11 cellular contexts compared by ENCODE assay signal in the genomic region with DNA sequence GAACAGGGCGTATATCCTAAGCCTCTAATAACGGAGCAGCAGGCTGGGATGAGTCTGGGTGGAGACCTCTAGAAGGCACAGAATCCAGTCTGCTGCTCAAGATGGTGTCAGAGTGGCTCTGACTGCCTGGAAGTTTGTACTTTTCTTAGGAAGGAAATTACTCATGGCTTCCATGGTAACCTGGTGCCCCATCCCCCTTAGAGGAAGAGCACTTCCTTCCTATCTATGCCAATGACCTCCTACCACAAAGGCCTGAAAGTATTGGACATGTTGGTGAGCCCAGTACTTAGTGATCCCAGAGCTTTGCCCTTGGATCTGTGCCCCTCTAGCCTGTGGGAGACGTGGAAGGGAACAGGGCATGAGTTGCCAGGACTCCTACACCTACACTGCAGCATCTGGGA. TPM values are rescaled to one million over a fixed set of nuclear protein-coding genes. Genes with fewer than 3 reads are reported as not detected.
DNase-seq lines count a peak whose midpoint lies in the region; ATAC-seq and TF ChIP-seq lines count a peak whose summit lies in the region.
"Had no signal": no experiment of that assay in that cellular context is flagged by ENCODE, and none has a peak within 500 bp of the region (broad histone marks: within the 10 kb centered on the region; RNA-seq: fewer than 3 reads in every experiment).

No MANE protein-coding gene starts in this region.

- no peaks in the 10 kb centered on the region for H3K9me3 ChIP-seq in heart right ventricle
- H3K9me3 ChIP-seq in upper lobe of left lung = no peaks in the 10 kb centered on the region
- H3K9me3 ChIP-seq: SK-N-SH had no signal

- H3K4me3 ChIP-seq in heart right ventricle = peak overlapping the region in 1 of 10 donors; percentile 65
- H3K4me3 ChIP-seq in upper lobe of left lung = peak overlapping the region in 2 of 4 donors; percentile 45 to 47

- peak overlapping the region; percentile 98 for H3K27ac Mint-ChIP-seq in activated CD8-positive, alpha-beta T cell treated with anti-CD3 and anti-CD28 coated beads for 36 hours

- H3K36me3 ChIP-seq in heart right ventricle = peaks cover 0 to 22% (median 0%) of the 10 kb centered on the region in 9 donors
- no peaks in the 10 kb centered on the region for H3K36me3 ChIP-seq in upper lobe of left lung

- TF ChIP-seq EP300 in upper lobe of left lung (IDR thresholded peaks at IDR 0.05) = peak in 3 of 4 donors; percentile 58 to 97 (median 85)

- TF ChIP-seq POLR2A in upper lobe of left lung (IDR thresholded peaks at IDR 0.05) = no peak

- no peaks in the 10 kb centered on the region for H3K9me3 Mint-ChIP-seq in activated CD8-positive, alpha-beta T cell treated with anti-CD3 and anti-CD28 coated beads for 36 hours

- peak overlapping the region; percentile 90 for H3K4me3 Mint-ChIP-seq in activated CD8-positive, alpha-beta T cell treated with anti-CD3 and anti-CD28 coated beads for 36 hours

- DNase-seq in heart right ventricle (no peak), cardiac septum (ENCODE audit: low spot score) (no peak), left ventricle myocardium superior (no peak), upper lobe of left lung (peak in 1 of 2 donors; percentile 42), iPS-NIHi7 (ENCODE audit: extremely low spot score) (no peak)
- DNase-seq in activated CD8-positive, alpha-beta T cell treated with anti-CD3 and anti-CD28 coated beads for 36 hours = no peak
- DNase-seq: NCI-H1417 treated with DMSO at 0.1 percent for 48 hours, SK-N-SH had no signal

- H3K27me3 ChIP-seq in heart right ventricle (peaks cover 0 to 17% (median 0%) of the 10 kb centered on the region in 7 donors), upper lobe of left lung (no peaks in the 10 kb centered on the region)

- H3K36me3 Mint-ChIP-seq in activated CD8-positive, alpha-beta T cell treated with anti-CD3 and anti-CD28 coated beads for 36 hours (ENCODE audit: low read depth) = peaks cover 54% of the 10 kb centered on the region

- ATAC-seq in heart right ventricle = peak in 6 of 8 donors; percentile 26 to 74 (median 46)
- ATAC-seq in activated CD8-positive, alpha-beta T cell treated with anti-CD3 and anti-CD28 coated beads for 36 hours = no peak
- ATAC-seq in left ventricle myocardium superior = peak; percentile 33
- peak; percentile 33 to 71 for ATAC-seq in upper lobe of left lung (ENCODE audit: low FRiP score in 2 of 2)
- ATAC-seq in GM21515 (IDR thresholded peaks at IDR 0.05; ENCODE audit: unreplicated experiment) = no peak
- no peak for ATAC-seq in HG02973 (IDR thresholded peaks at IDR 0.05; ENCODE audit: unreplicated experiment)

- POLR2A ChIA-PET in activated CD8-positive, alpha-beta T cell treated with anti-CD3 and anti-CD28 coated beads for 36 hours (lab: Charles Lee) = interaction anchor here (0.9 to 12.4 kb wide), 8 partner anchors 10 to 265 kb away, joined by 3 to 117 read pairs (median 4); a partner anchor contains a TSS

- intact Hi-C loops in heart right ventricle (cut with DNase I) = no loop called here
- intact Hi-C loops in cardiac septum (cut with DNase I) = no loop called here
- intact Hi-C loops in activated CD8-positive, alpha-beta T cell treated with anti-CD3 and anti-CD28 coated beads for 36 hours (cut with micrococcal nuclease) = loop anchor here (2.0 kb wide), 1 partner anchor 19 kb away; no protein-coding TSS in a partner anchor
- intact Hi-C loops in left ventricle myocardium superior (cut with micrococcal nuclease) = no loop called here

- no peaks in the 10 kb centered on the region for H3K27me3 Mint-ChIP-seq in activated CD8-positive, alpha-beta T cell treated with anti-CD3 and anti-CD28 coated beads for 36 hours

- TF ChIP-seq CTCF in heart right ventricle (IDR thresholded peaks at IDR 0.05) (no peak), upper lobe of left lung (IDR thresholded peaks at IDR 0.05) (no peak)
- no peak for TF ChIP-seq CTCF in activated CD8-positive, alpha-beta T cell treated with anti-CD3 and anti-CD28 coated beads for 36 hours (IDR thresholded peaks at IDR 0.05)

- CTCF ChIA-PET in activated CD8-positive, alpha-beta T cell treated with anti-CD3 and anti-CD28 coated beads for 36 hours (lab: Charles Lee) = interaction anchor here (1.1 to 9.3 kb wide), 8 partner anchors 10 to 131 kb away, joined by 3 to 87 read pairs (median 6); a partner anchor contains a TSS

- H3K4me1 ChIP-seq in heart right ventricle = peaks cover 0 to 47% (median 0%) of the 10 kb centered on the region in 9 donors
- H3K4me1 ChIP-seq in upper lobe of left lung = peaks cover 19 to 54% (median 34%) of the 10 kb centered on the region in 4 donors

- peaks cover 71% of the 10 kb centered on the region for H3K4me1 Mint-ChIP-seq in activated CD8-positive, alpha-beta T cell treated with anti-CD3 and anti-CD28 coated beads for 36 hours (ENCODE audit: low read depth)

- WGBS in heart right ventricle, 2 donors = 48 to 73% methylated on average over 3 of the region's 3 CpGs
- WGBS in upper lobe of left lung, 2 donors = 47 to 59% methylated on average over 3 of the region's 3 CpGs

- H3K27ac ChIP-seq in heart right ventricle (peak overlapping the region in 1 of 10 donors; percentile 90), upper lobe of left lung (peak overlapping the region; percentile 66 to 90 (median 82))

RNA-seq across cellular contexts. Expression of a gene that starts 1.5 kb away (rescaled TPM):
- total RNA-seq in heart right ventricle (1 to 10 TPM in 3 of 10 donors, under 1 TPM in 2, not detected in 5; 0.34 to 3.3 (median 1.3) TPM), cardiac septum (0.65 TPM), left ventricle myocardium superior (0.74 TPM), upper lobe of left lung (10 to 100 TPM in 5 of 6 donors, 1 to 10 TPM in 1; 5.4 to 25.1 (median 10.8) TPM)
- polyA plus RNA-seq in heart right ventricle = 1 to 10 TPM; 1.7 TPM
- 10 to 100 TPM; 46.4 to 47.0 TPM for total RNA-seq in activated CD8-positive, alpha-beta T cell treated with anti-CD3 and anti-CD28 coated beads for 36 hours
- total RNA-seq: astrocyte had no signal
- polyA plus RNA-seq: SK-N-SH had no signal

RNA-seq across cellular contexts. Expression of a gene that starts 54.6 kb away (rescaled TPM):
- total RNA-seq in heart right ventricle (10 to 100 TPM in 1 of 10 donors, 1 to 10 TPM in 8, under 1 TPM in 1; 0.95 to 11.3 (median 3.4) TPM), cardiac septum (1.3 TPM), left ventricle myocardium superior (5.6 TPM), upper lobe of left lung (10 to 100 TPM; 19.4 to 41.3 (median 31.8) TPM)
- polyA plus RNA-seq in heart right ventricle = 1 to 10 TPM; 1.1 to 1.7 TPM
- 1 to 10 TPM in 1 of 2 experiments, under 1 TPM in 1; 0.50 to 4.4 TPM for total RNA-seq in activated CD8-positive, alpha-beta T cell treated with anti-CD3 and anti-CD28 coated beads for 36 hours

Comparison
In these comparisons a context has a peak if more than half of its experiments do, and no peak if none do; other contexts are left out.
1. ATAC-seq: peak in heart right ventricle (6 of 8), left ventricle myocardium superior (single experiment) and upper lobe of left lung (2 of 2); none in activated CD8-positive, alpha-beta T cell treated with anti-CD3 and anti-CD28 coated beads for 36 hours (single experiment), GM21515 (single experiment) and HG02973 (single experiment).